13 cellular contexts compared by ENCODE assay signal in the genomic region with DNA sequence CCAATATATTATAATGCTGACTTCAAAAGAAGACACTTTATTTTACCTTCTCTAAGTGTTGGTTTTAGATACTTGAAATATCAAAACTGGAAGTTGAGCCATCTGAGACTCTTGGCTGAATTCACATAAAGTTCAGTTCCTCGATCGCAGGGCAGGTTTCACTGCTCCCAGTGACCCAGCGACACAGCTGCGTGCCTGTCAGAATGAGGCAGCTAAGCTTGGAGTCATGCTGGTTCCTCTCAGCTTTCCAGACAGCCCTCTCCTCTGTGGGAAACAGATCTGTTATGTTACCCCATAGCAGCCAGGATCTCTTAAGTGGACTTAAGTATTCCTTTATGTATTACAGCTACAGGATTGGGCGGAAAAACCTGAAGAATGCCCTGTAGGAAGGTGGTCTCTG.
DNase-seq lines count a peak whose midpoint lies in the region; ATAC-seq, FAIRE-seq and TF ChIP-seq lines count a peak whose summit lies in the region.
"Had no signal": no experiment of that assay in that cellular context is flagged by ENCODE, and none has a peak within 500 bp of the region (broad histone marks: within the 10 kb centered on the region; RNA-seq: fewer than 3 reads in every experiment).

No MANE protein-coding gene starts in this region.

- H3K4me1 Mint-ChIP-seq in GM23338, result peaks cover 25% of the 10 kb centered on the region
- peaks cover 5% of the 10 kb centered on the region for H3K4me1 Mint-ChIP-seq in progenitor cell of endocrine pancreas (ENCODE audit: low read depth)
- peaks cover 73% of the 10 kb centered on the region for H3K4me1 Mint-ChIP-seq in activated naive CD4-positive, alpha-beta T cell treated with anti-CD3 and anti-CD28 coated beads for 36 hours (ENCODE audit: low read depth)

- H3K27ac ChIP-seq in GM23338 (ENCODE audit: low read depth) (no peak overlapping the region), small intestine (ENCODE audit: low read depth in 1 of 2, low read length in 1 of 2) (no peak overlapping the region)

- no peaks in the 10 kb centered on the region for H3K79me2 ChIP-seq in GM23338 (replicated peaks; ENCODE audit: insufficient read depth)

- peak; percentile 53 for DNase-seq in GM10248 (ENCODE audit: extremely low spot score)
- peak; percentile 12 for DNase-seq in GM23338 (ENCODE audit: low spot score)
- DNase-seq in NCI-H69 (lab: John Stamatoyannopoulos, UW), result peak; percentile 86
- DNase-seq in left lobe of liver (ENCODE audit: low spot score), result no peak
- no peak for DNase-seq in progenitor cell of endocrine pancreas (ENCODE audit: low spot score, unreplicated experiment)
- no peak for DNase-seq in small intestine
- DNase-seq in activated naive CD4-positive, alpha-beta T cell treated with anti-CD3 and anti-CD28 coated beads for 36 hours, result no peak
- DNase-seq: activated naive CD4-positive, alpha-beta T cell treated with anti-CD3 and anti-CD28 coated beads, Interleukin-2, amount 50 U/mL, for 16 hours; CD8-positive, alpha-beta memory T cell; effector memory CD4-positive, alpha-beta T cell; H9 had no signal

- peaks cover 4% of the 10 kb centered on the region for H3K27me3 Mint-ChIP-seq in GM23338 (ENCODE audit: insufficient read depth, low read depth, poor library complexity)
- H3K27me3 Mint-ChIP-seq in progenitor cell of endocrine pancreas, result no peaks in the 10 kb centered on the region
- no peaks in the 10 kb centered on the region for H3K27me3 Mint-ChIP-seq in activated naive CD4-positive, alpha-beta T cell treated with anti-CD3 and anti-CD28 coated beads for 36 hours (ENCODE audit: low read depth)
- H3K27me3 Mint-ChIP-seq: CD8-positive, alpha-beta memory T cell had no signal

- no peaks in the 10 kb centered on the region for H3K9me3 ChIP-seq in small intestine (ENCODE audit: control insufficient read depth, low read depth)

- CTCF ChIA-PET in GM10248 (lab: Yijun Ruan, JAX), result interaction anchor here (0.9 to 1.6 kb wide), 5 partner anchors 9 to 331 kb away, joined by 3 to 6 read pairs (median 4); no protein-coding TSS in a partner anchor
- CTCF ChIA-PET in activated naive CD4-positive, alpha-beta T cell treated with anti-CD3 and anti-CD28 coated beads for 36 hours (lab: Charles Lee), result interaction anchor here (0.5 to 1.6 kb wide), 2 partner anchors 291 to 335 kb away, joined by 3 to 5 read pairs; no protein-coding TSS in a partner anchor

- no peaks in the 10 kb centered on the region for H3F3A ChIP-seq in GM23338 (replicated peaks; ENCODE audit: low read depth)

- H3K9me2 ChIP-seq in GM23338 (ENCODE audit: insufficient read depth), result no peaks in the 10 kb centered on the region

- H4K20me1 ChIP-seq in GM23338 (replicated peaks; ENCODE audit: insufficient read depth), result no peaks in the 10 kb centered on the region

- H3K4me3 Mint-ChIP-seq in GM23338 (no peak overlapping the region), progenitor cell of endocrine pancreas (ENCODE audit: low read depth) (no peak overlapping the region)
- no peak overlapping the region for H3K4me3 Mint-ChIP-seq in activated naive CD4-positive, alpha-beta T cell treated with anti-CD3 and anti-CD28 coated beads for 36 hours
- H3K4me3 Mint-ChIP-seq: CD8-positive, alpha-beta memory T cell; H9 had no signal

- POLR2A ChIA-PET in GM10248 (lab: Yijun Ruan, JAX), result no interaction called here

- H2AFZ ChIP-seq in GM23338, result no peak overlapping the region

- no peaks in the 10 kb centered on the region; the same call in 2 of the 3 replicates for H3K9me3 Mint-ChIP-seq in GM23338
- no peaks in the 10 kb centered on the region for H3K9me3 Mint-ChIP-seq in progenitor cell of endocrine pancreas (ENCODE audit: low read depth)
- H3K9me3 Mint-ChIP-seq in activated naive CD4-positive, alpha-beta T cell treated with anti-CD3 and anti-CD28 coated beads for 36 hours, result no peaks in the 10 kb centered on the region
- H3K9me3 Mint-ChIP-seq: CD8-positive, alpha-beta memory T cell; H9 had no signal

- FAIRE-seq in small intestine (lab: Jason Lieb, UNC), result no peak

- H3K4me2 ChIP-seq in GM23338, result no peak overlapping the region

- H3K36me3 ChIP-seq in GM23338 (ENCODE audit: insufficient read depth) (no peaks in the 10 kb centered on the region), small intestine (ENCODE audit: control insufficient read depth in 2 of 2, insufficient read depth in 2 of 2, low read length in 2 of 2) (peaks cover 3 to 6% of the 10 kb centered on the region in 2 donors)

- TF ChIP-seq CTCF in GM10248 (IDR thresholded peaks at IDR 0.05; ENCODE audit: control extremely low read depth, extremely low read depth, low read depth, missing control alignments) (no peak), GM23338 (conservative IDR thresholded peaks at IDR 0.05; ENCODE audit: low read depth in 2 of 2) (no peak), progenitor cell of endocrine pancreas (IDR thresholded peaks at IDR 0.05; ENCODE audit: unreplicated experiment) (no peak)

- H3K27ac Mint-ChIP-seq in GM23338 (no peak overlapping the region), progenitor cell of endocrine pancreas (no peak overlapping the region)
- H3K27ac Mint-ChIP-seq in activated naive CD4-positive, alpha-beta T cell treated with anti-CD3 and anti-CD28 coated beads for 36 hours, result no peak overlapping the region
- H3K27ac Mint-ChIP-seq: H9 had no signal

- ATAC-seq in GM23338 (peak; percentile 47), left lobe of liver (peak; percentile 80), HG03045 (IDR thresholded peaks at IDR 0.05; ENCODE audit: unreplicated experiment) (no peak)
- ATAC-seq: HepG2 had no signal

- H3K4me1 ChIP-seq in GM23338 (ENCODE audit: insufficient read depth) (peaks cover 12% of the 10 kb centered on the region), small intestine (ENCODE audit: control insufficient read depth in 2 of 2, insufficient read depth in 1 of 2, low read depth in 1 of 2, low read length in 1 of 2) (peaks cover 0 to 2% of the 10 kb centered on the region in 2 donors)

- 81 to 96% (median 83%) methylated on average over 5 of the region's 5 CpGs for WGBS in small intestine, 3 donors

- H3K4me3 ChIP-seq in GM23338 (no peak overlapping the region), small intestine (ENCODE audit: low read depth in 1 of 2, low read length in 2 of 2) (no peak overlapping the region)

- H3K27me3 ChIP-seq in GM23338 (ENCODE audit: insufficient read depth) (no peaks in the 10 kb centered on the region), small intestine (ENCODE audit: control insufficient read depth in 2 of 2, insufficient read depth in 2 of 2, low read length in 2 of 2) (no peaks in the 10 kb centered on the region)

- intact Hi-C loops in activated naive CD4-positive, alpha-beta T cell treated with anti-CD3 and anti-CD28 coated beads for 36 hours (cut with micrococcal nuclease), result loop anchor here (1.0 to 5.0 kb wide), 3 partner anchors 93 to 847 kb away; no protein-coding TSS in a partner anchor

- H3K36me3 Mint-ChIP-seq in GM23338 (ENCODE audit: low read depth), result no peaks in the 10 kb centered on the region
- peaks cover 3% of the 10 kb centered on the region for H3K36me3 Mint-ChIP-seq in progenitor cell of endocrine pancreas (ENCODE audit: insufficient read depth)
- H3K36me3 Mint-ChIP-seq in activated naive CD4-positive, alpha-beta T cell treated with anti-CD3 and anti-CD28 coated beads for 36 hours (ENCODE audit: low read depth), result peaks cover 11% of the 10 kb centered on the region

TF ChIP-seq in GM23338, 12 proteins besides CTCF, POLR2A, EP300 and RAD21:
- no peak for TF ChIP-seq ZNF114 (CRISPR knock-in tag; IDR thresholded peaks at IDR 0.05)
- TF ChIP-seq POLR2AphosphoS5 (IDR thresholded peaks at IDR 0.05; ENCODE audit: low read depth), result no peak
- no peak for TF ChIP-seq ETS1 (IDR thresholded peaks at IDR 0.05)
- TF ChIP-seq CREB1 (CRISPR knock-in tag; IDR thresholded peaks at IDR 0.05; ENCODE audit: low read depth), result no peak
- no peak for TF ChIP-seq NANOG (IDR thresholded peaks at IDR 0.05; ENCODE audit: borderline replicate concordance)
- TF ChIP-seq EZH2phosphoT487 (IDR thresholded peaks at IDR 0.05; ENCODE audit: unreplicated experiment), result no peak

Comparison
In these comparisons a context has a peak if more than half of its experiments do, and no peak if none do; other contexts are left out.
1. DNase-seq: peak in GM10248 (single experiment), GM23338 (single experiment) and NCI-H69 (single experiment); none in left lobe of liver (single experiment), progenitor cell of endocrine pancreas (single experiment), small intestine (single experiment) and activated naive CD4-positive, alpha-beta T cell treated with anti-CD3 and anti-CD28 coated beads for 36 hours (single experiment).